1 cellular context compared by ENCODE assay signal in genomic region chr6:3382399-3383279, GRCh38.
TF ChIP-seq lines count a peak whose summit lies in the region.

No MANE protein-coding gene starts in this region.

TF ChIP-seq in K562, 482 proteins besides CTCF, POLR2A, EP300 and RAD21 (continued from another document):
- TF ChIP-seq MLLT1 (IDR thresholded peaks at IDR 0.05): 0 out of 4 replicates have a peak, but pooled peaks of 1 of the 2 experiments have one; percentile 36
- TF ChIP-seq ESRRA (IDR thresholded peaks at IDR 0.05; ENCODE audit: borderline replicate concordance, low read depth): peak; percentile 18; the same call in 1 of the 2 replicates
- 0 out of 2 replicates have a peak, but pooled peaks have one; percentile 45 for TF ChIP-seq GATAD2A (IDR thresholded peaks at IDR 0.05)
- TF ChIP-seq PKNOX1 (IDR thresholded peaks at IDR 0.05): 0 out of 2 replicates have a peak, but pooled peaks have one; percentile 12
- no peak for TF ChIP-seq SAFB2 (IDR thresholded peaks at IDR 0.05; ENCODE audit: borderline replicate concordance, low read depth, low read length, severe bottlenecking)
- TF ChIP-seq NFRKB (IDR thresholded peaks at IDR 0.05; ENCODE audit: low read depth): no peak
- TF ChIP-seq ZSCAN29 (IDR thresholded peaks at IDR 0.05): no peak
- peak; percentile 81; the same call in 1 of the 2 replicates for TF ChIP-seq HLTF (IDR thresholded peaks at IDR 0.05)
- TF ChIP-seq MNT (conservative IDR thresholded peaks at IDR 0.05): no peak
- no peak for TF ChIP-seq KAT2B (IDR thresholded peaks at IDR 0.05; ENCODE audit: low read depth, low read length)
- peak; percentile 72 for TF ChIP-seq ATF3 (IDR thresholded peaks at IDR 0.05)
- no peak for TF ChIP-seq ATF3 (CRISPR knock-in tag; conservative IDR thresholded peaks at IDR 0.05)
- TF ChIP-seq PHTF2 (CRISPR knock-in tag; IDR thresholded peaks at IDR 0.05): no peak
- peak; percentile 64 for TF ChIP-seq ZNF316 (IDR thresholded peaks at IDR 0.05)
- TF ChIP-seq CAMTA2 (CRISPR knock-in tag; conservative IDR thresholded peaks at IDR 0.05): no peak
- 0 out of 4 replicates have a peak, but pooled peaks of 1 of the 2 experiments have one; percentile 24 for TF ChIP-seq TBL1XR1 (IDR thresholded peaks at IDR 0.05; ENCODE audit: low read length in 2 of 2)
- no peak for TF ChIP-seq POLR3G (IDR thresholded peaks at IDR 0.05; ENCODE audit: extremely low read depth, insufficient read length, insufficient replicate concordance)
- peak; percentile 19; the same call in 1 of the 2 replicates for TF ChIP-seq ZKSCAN1 (IDR thresholded peaks at IDR 0.05; ENCODE audit: low read depth, low read length)
- peak; percentile 60 for TF ChIP-seq NFIX (CRISPR knock-in tag; IDR thresholded peaks at IDR 0.05; ENCODE audit: low read depth)
- TF ChIP-seq ZMIZ1 (IDR thresholded peaks at IDR 0.05; ENCODE audit: low read depth in 2 of 2, low read length in 2 of 2): no peak
- 0 out of 2 replicates have a peak, but pooled peaks have one; percentile 36 for TF ChIP-seq LARP7 (IDR thresholded peaks at IDR 0.05)
- TF ChIP-seq, protein P1, sequence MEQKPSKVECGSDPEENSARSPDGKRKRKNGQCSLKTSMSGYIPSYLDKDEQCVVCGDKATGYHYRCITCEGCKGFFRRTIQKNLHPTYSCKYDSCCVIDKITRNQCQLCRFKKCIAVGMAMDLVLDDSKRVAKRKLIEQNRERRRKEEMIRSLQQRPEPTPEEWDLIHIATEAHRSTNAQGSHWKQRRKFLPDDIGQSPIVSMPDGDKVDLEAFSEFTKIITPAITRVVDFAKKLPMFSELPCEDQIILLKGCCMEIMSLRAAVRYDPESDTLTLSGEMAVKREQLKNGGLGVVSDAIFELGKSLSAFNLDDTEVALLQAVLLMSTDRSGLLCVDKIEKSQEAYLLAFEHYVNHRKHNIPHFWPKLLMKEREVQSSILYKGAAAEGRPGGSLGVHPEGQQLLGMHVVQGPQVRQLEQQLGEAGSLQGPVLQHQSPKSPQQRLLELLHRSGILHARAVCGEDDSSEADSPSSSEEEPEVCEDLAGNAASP (IDR thresholded peaks at IDR 0.05): no peak
- TF ChIP-seq KHSRP (IDR thresholded peaks at IDR 0.05): no peak
- 0 out of 4 replicates have a peak, but pooled peaks of 1 of the 2 experiments have one; percentile 29 for TF ChIP-seq ARNT (IDR thresholded peaks at IDR 0.05)
- peak; percentile 26; the same call in 1 of the 2 replicates for TF ChIP-seq CTBP1 (IDR thresholded peaks at IDR 0.05; ENCODE audit: borderline replicate concordance)
- TF ChIP-seq ATF7 (IDR thresholded peaks at IDR 0.05): 0 out of 2 replicates have a peak, but pooled peaks have one; percentile 13
- TF ChIP-seq EHMT2 (IDR thresholded peaks at IDR 0.05): 0 out of 2 replicates have a peak, but pooled peaks have one; percentile 23
- TF ChIP-seq STAT5A (IDR thresholded peaks at IDR 0.05; ENCODE audit: borderline replicate concordance, low read length): no peak
